Comparison of ENCODE assay signal across 8 cellular contexts in the genomic region with DNA sequence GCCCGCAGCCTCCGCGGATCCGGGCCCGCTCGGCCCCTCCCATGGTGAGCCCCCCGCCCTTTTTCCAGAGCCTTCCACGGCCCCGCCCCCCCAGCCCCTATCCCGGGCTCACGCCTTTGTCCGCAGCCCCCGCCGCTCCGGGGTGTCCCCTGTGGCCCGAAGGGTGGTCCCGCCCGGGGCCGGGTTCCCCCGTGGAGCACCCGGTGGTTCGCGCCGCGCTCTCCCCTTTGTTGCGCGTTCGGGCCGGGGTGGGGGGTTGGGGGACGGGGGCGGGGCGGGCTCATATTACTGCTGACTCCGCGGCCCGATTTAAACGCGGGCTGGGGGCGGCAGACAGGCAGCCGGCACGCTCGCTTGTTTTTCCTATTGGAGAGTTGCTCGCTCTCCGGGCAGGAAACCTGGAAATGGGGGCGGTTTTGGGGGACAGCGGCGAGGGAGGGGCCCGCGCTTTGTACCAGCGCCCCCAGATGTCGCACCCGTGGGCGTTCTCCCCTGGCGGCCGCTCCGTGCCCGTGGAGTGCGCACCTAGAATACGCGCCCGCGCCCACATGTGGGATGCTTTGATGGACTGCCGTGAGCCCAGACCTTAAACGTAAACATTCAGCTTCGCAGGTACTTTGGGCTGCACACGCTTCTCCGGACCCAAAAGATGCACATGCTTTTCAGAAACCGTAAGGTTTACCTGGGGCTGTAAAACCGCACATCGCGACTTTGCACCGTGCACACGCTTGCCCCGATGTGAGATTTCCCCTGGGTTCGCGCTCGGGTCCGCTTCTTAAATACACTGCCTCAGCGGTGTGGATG. TPM values are rescaled to one million over a fixed set of nuclear protein-coding genes. Genes with fewer than 3 reads are reported as not detected.
DNase-seq lines count a peak whose midpoint lies in the region; ATAC-seq and TF ChIP-seq lines count a peak whose summit lies in the region.

No MANE protein-coding gene starts in this region.

- H3K36me3 Mint-ChIP-seq in IgD-negative memory B cell, result peaks cover 2% of the 10 kb centered on the region
- peaks cover 10 to 12% of the 10 kb centered on the region in 2 donors for H3K36me3 Mint-ChIP-seq in activated T-cell treated with anti-CD3 and anti-CD28 coated beads, Interleukin-2, amount 50 U/mL, for 72 hours (ENCODE audit: insufficient read depth in 2 of 2)

- H2AFZ ChIP-seq in parathyroid adenoma, result no peak overlapping the region

- no peak overlapping the region for H3K9ac ChIP-seq in parathyroid adenoma

- TF ChIP-seq CTCF in fibroblast of villous mesenchyme (IDR thresholded peaks at IDR 0.05; ENCODE audit: insufficient read depth, low read depth, low read length) (no peak), parathyroid adenoma (IDR thresholded peaks at IDR 0.05) (no peak)

- H3K4me2 ChIP-seq in parathyroid adenoma (ENCODE audit: low read length), result peak overlapping the region; percentile 80

- peak overlapping the region; percentile 67 to 89 (median 71) for H3K27ac Mint-ChIP-seq in IgD-negative memory B cell
- peak overlapping the region; percentile 49 for H3K27ac Mint-ChIP-seq in activated T-cell treated with anti-CD3 and anti-CD28 coated beads, Interleukin-2, amount 50 U/mL, for 72 hours

- DNase-seq in activated T-cell treated with anti-CD3 and anti-CD28 coated beads, Interleukin-2, amount 50 U/mL, for 72 hours, result peak; percentile 38 to 45
- DNase-seq in fibroblast of villous mesenchyme (ENCODE audit: low read depth), result peak; percentile 44
- DNase-seq in T-helper 9 cell, result no peak
- DNase-seq in retina, result no peak
- no peak for DNase-seq in AG08395 (ENCODE audit: low spot score)

- H3K9me3 ChIP-seq in parathyroid adenoma (ENCODE audit: control insufficient read depth, low read length), result no peaks in the 10 kb centered on the region

- H3K27me3 Mint-ChIP-seq in IgD-negative memory B cell, result no peaks in the 10 kb centered on the region
- H3K27me3 Mint-ChIP-seq in activated T-cell treated with anti-CD3 and anti-CD28 coated beads, Interleukin-2, amount 50 U/mL, for 72 hours (ENCODE audit: low read depth), result no peaks in the 10 kb centered on the region

- H3K27me3 ChIP-seq in parathyroid adenoma (ENCODE audit: control insufficient read depth, insufficient read depth, low read length), result no peaks in the 10 kb centered on the region

- peak; percentile 1 for ATAC-seq in GM18861 (IDR thresholded peaks at IDR 0.05; ENCODE audit: unreplicated experiment)
- peak in 1 of 2 donors; percentile 8 for ATAC-seq in activated T-cell treated with anti-CD3 and anti-CD28 coated beads, Interleukin-2, amount 50 U/mL, for 72 hours (replicated peaks in 1 of 2)

- H3K4me1 ChIP-seq in parathyroid adenoma, result peaks cover 4% of the 10 kb centered on the region

- peaks cover 13 to 31% (median 22%) of the 10 kb centered on the region in 3 donors for H3K4me1 Mint-ChIP-seq in IgD-negative memory B cell
- peaks cover 47% of the 10 kb centered on the region for H3K4me1 Mint-ChIP-seq in activated T-cell treated with anti-CD3 and anti-CD28 coated beads, Interleukin-2, amount 50 U/mL, for 72 hours (ENCODE audit: low read depth)

- peak overlapping the region; percentile 89 for H3K4me3 ChIP-seq in fibroblast of villous mesenchyme (ENCODE audit: low read depth, low read length)
- H3K4me3 ChIP-seq in parathyroid adenoma (ENCODE audit: low read depth, low read length), result peak overlapping the region; percentile 61

- H3K9me3 Mint-ChIP-seq in IgD-negative memory B cell, result peaks cover 0 to 3% (median 0%) of the 10 kb centered on the region in 3 donors
- peaks cover 5% of the 10 kb centered on the region in 2 donors for H3K9me3 Mint-ChIP-seq in activated T-cell treated with anti-CD3 and anti-CD28 coated beads, Interleukin-2, amount 50 U/mL, for 72 hours

- peaks cover 10% of the 10 kb centered on the region for H3K79me2 ChIP-seq in parathyroid adenoma

- peak overlapping the region; percentile 25 for H3K27ac ChIP-seq in parathyroid adenoma

- H3K4me3 Mint-ChIP-seq in IgD-negative memory B cell, result peak overlapping the region; percentile 85 to 95 (median 93)
- H3K4me3 Mint-ChIP-seq in activated T-cell treated with anti-CD3 and anti-CD28 coated beads, Interleukin-2, amount 50 U/mL, for 72 hours, result peak overlapping the region; percentile 77 to 86

- no peaks in the 10 kb centered on the region for H3K36me3 ChIP-seq in parathyroid adenoma (ENCODE audit: control insufficient read depth, insufficient read depth, low read length)

RNA-seq across cellular contexts. Expression of a gene that starts 0.7 kb away (rescaled TPM):
- polyA plus RNA-seq in IgD-negative memory B cell, result 45.0 TPM
- total RNA-seq in activated T-cell treated with anti-CD3 and anti-CD28 coated beads, Interleukin-2, amount 50 U/mL, for 72 hours, result 10 to 100 TPM; 63.8 to 73.3 TPM
- total RNA-seq in fibroblast of villous mesenchyme, result 47.9 and 53.5 TPM in 2 replicates

RNA-seq across cellular contexts. Expression of a gene that starts 15.7 kb away (rescaled TPM):
- polyA plus RNA-seq in IgD-negative memory B cell, result 56.3 TPM
- 10 to 100 TPM; 71.1 to 74.5 TPM for total RNA-seq in activated T-cell treated with anti-CD3 and anti-CD28 coated beads, Interleukin-2, amount 50 U/mL, for 72 hours
- total RNA-seq in fibroblast of villous mesenchyme, result 40.2 and 64.1 TPM in 2 replicates

RNA-seq across cellular contexts. Expression of a gene that starts 25.5 kb away (rescaled TPM):
- polyA plus RNA-seq in IgD-negative memory B cell, result 5.0 TPM
- 10 to 100 TPM; 30.5 to 36.6 TPM for total RNA-seq in activated T-cell treated with anti-CD3 and anti-CD28 coated beads, Interleukin-2, amount 50 U/mL, for 72 hours
- total RNA-seq in fibroblast of villous mesenchyme, result 11.9 and 12.5 TPM in 2 replicates

RNA-seq across cellular contexts. Expression of a gene that starts 25.8 kb away (rescaled TPM):
- 19.1 TPM for polyA plus RNA-seq in IgD-negative memory B cell
- 10 to 100 TPM; 47.9 to 53.9 TPM for total RNA-seq in activated T-cell treated with anti-CD3 and anti-CD28 coated beads, Interleukin-2, amount 50 U/mL, for 72 hours
- 23.3 and 27.4 TPM in 2 replicates for total RNA-seq in fibroblast of villous mesenchyme

RNA-seq across cellular contexts. Expression of a gene that starts 33.6 kb away (rescaled TPM):
- polyA plus RNA-seq in IgD-negative memory B cell, result 54.7 TPM
- 10 to 100 TPM; 47.0 to 50.2 TPM for total RNA-seq in activated T-cell treated with anti-CD3 and anti-CD28 coated beads, Interleukin-2, amount 50 U/mL, for 72 hours
- total RNA-seq in fibroblast of villous mesenchyme, result 21.6 and 21.9 TPM in 2 replicates

Comparison
In these comparisons a context has a peak if more than half of its experiments do, and no peak if none do; other contexts are left out.
1. DNase-seq: peak in activated T-cell treated with anti-CD3 and anti-CD28 coated beads, Interleukin-2, amount 50 U/mL, for 72 hours (2 of 2) and fibroblast of villous mesenchyme (single experiment); none in T-helper 9 cell (single experiment), retina (single experiment) and AG08395 (single experiment).